Comparison of ENCODE assay signal across 11 cellular contexts in the genomic region with DNA sequence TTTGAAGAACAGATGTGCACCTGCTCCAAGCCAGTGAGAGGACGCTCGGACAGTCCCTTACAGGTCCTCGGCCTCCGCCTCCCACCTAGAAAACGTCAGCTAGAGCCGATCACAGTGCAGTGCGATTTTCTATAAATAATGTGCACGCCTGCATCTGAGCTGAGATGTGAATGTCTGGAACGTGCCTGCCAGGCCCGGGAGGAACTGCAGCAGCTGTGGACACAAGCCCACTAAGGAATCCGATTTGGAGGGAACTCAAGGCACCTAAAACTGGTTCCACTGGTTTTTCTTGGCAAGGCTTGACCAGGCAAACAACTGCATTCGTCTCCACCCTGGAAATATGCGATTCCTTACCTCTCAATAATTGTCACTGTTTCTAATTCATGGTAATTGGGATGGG.
DNase-seq lines count a peak whose midpoint lies in the region; ATAC-seq and TF ChIP-seq lines count a peak whose summit lies in the region.
"Had no signal": no experiment of that assay in that cellular context is flagged by ENCODE, and none has a peak within 500 bp of the region (broad histone marks: within the 10 kb centered on the region; RNA-seq: fewer than 3 reads in every experiment).

No MANE protein-coding gene starts in this region.

- H3K4me1 Mint-ChIP-seq in activated CD4-positive, alpha-beta memory T cell treated with anti-CD3 and anti-CD28 coated beads for 36 hours (ENCODE audit: low read depth), result peaks cover 8% of the 10 kb centered on the region
- H3K4me1 Mint-ChIP-seq: B cell had no signal

- H3K4me3 ChIP-seq in heart left ventricle (no peak overlapping the region), prostate gland (no peak overlapping the region), mesenchymal stem cell (ENCODE audit: insufficient read depth in 1 of 2, low read depth in 1 of 2, low read length in 2 of 2) (no peak overlapping the region)

- peaks cover 8% of the 10 kb centered on the region for H3K9me3 Mint-ChIP-seq in activated CD4-positive, alpha-beta memory T cell treated with anti-CD3 and anti-CD28 coated beads for 36 hours

- no peak for TF ChIP-seq CTCF in heart left ventricle (IDR thresholded peaks at IDR 0.05)
- peak in 1 of 4 experiments; percentile 14 for TF ChIP-seq CTCF in prostate gland (IDR thresholded peaks at IDR 0.05)

- no peak overlapping the region for H3K23ac ChIP-seq in mesenchymal stem cell (ENCODE audit: low read length in 2 of 2)

- H3K9ac ChIP-seq in mesenchymal stem cell (ENCODE audit: low read length), result no peak overlapping the region

- CTCF ChIA-PET in activated CD4-positive, alpha-beta memory T cell treated with anti-CD3 and anti-CD28 coated beads for 36 hours (lab: Charles Lee), result no interaction called here

- no peak overlapping the region for H2AFZ ChIP-seq in mesenchymal stem cell (ENCODE audit: low read depth, low read length)

- TF ChIP-seq POLR2A in heart left ventricle (IDR thresholded peaks at IDR 0.05) (no peak), prostate gland (IDR thresholded peaks at IDR 0.05) (no peak)

- 42 to 65% (median 56%) methylated on average over 13 of the region's 13 CpGs for WGBS in heart left ventricle, 4 donors
- 32% methylated on average over 13 of the region's 13 CpGs for WGBS in prostate gland
- 97% methylated on average over 13 of the region's 13 CpGs for WGBS in mesenchymal stem cell

- H4K8ac ChIP-seq in mesenchymal stem cell (ENCODE audit: low read length), result no peak overlapping the region

- H2BK15ac ChIP-seq in mesenchymal stem cell (ENCODE audit: low read depth, poor library complexity, severe bottlenecking), result no peak overlapping the region

- no peak overlapping the region for H4K91ac ChIP-seq in mesenchymal stem cell (ENCODE audit: low read length)

- no peak overlapping the region for H3K14ac ChIP-seq in mesenchymal stem cell (ENCODE audit: low read length in 2 of 2)

- DNase-seq in DMS79 (lab: John Stamatoyannopoulos, UW), result peak; percentile 48
- peak; percentile 67 for DNase-seq in NCI-H510A treated with DMSO at 0.1 percent for 48 hours (lab: John Stamatoyannopoulos, UW)
- DNase-seq in heart left ventricle, result peak in 3 of 5 donors; percentile 41 to 61 (median 61)
- DNase-seq in prostate gland (ENCODE audit: low spot score), result peak; percentile 92
- no peak for DNase-seq in activated CD4-positive, alpha-beta memory T cell treated with anti-CD3 and anti-CD28 coated beads for 36 hours
- DNase-seq in mesenchymal stem cell, result no peak
- DNase-seq: activated T-cell treated with anti-CD3 and anti-CD28 coated beads for 4 hours, NCI-H1092 had no signal

- no peak overlapping the region for H3K18ac ChIP-seq in mesenchymal stem cell (ENCODE audit: low read depth in 1 of 2, low read length in 2 of 2)

- POLR2A ChIA-PET in activated CD4-positive, alpha-beta memory T cell treated with anti-CD3 and anti-CD28 coated beads for 36 hours (lab: Charles Lee), result no interaction called here

- H3K4me2 ChIP-seq in mesenchymal stem cell (ENCODE audit: low read length, poor library complexity, severe bottlenecking), result no peak overlapping the region

- H3K4me1 ChIP-seq in heart left ventricle (peaks cover 0 to 67% (median 37%) of the 10 kb centered on the region in 12 donors), prostate gland (replicated peaks) (peaks cover 18% of the 10 kb centered on the region), mesenchymal stem cell (ENCODE audit: control insufficient read depth, insufficient read depth, low read depth, low read length) (peaks cover 28% of the 10 kb centered on the region)

- peaks cover 41% of the 10 kb centered on the region for H3K79me1 ChIP-seq in mesenchymal stem cell (replicated peaks; ENCODE audit: low read length, poor library complexity, severe bottlenecking)

- H2BK120ac ChIP-seq in mesenchymal stem cell (ENCODE audit: low read depth, low read length), result no peak overlapping the region

- H3K27ac ChIP-seq in heart left ventricle, result peak overlapping the region in 9 of 12 donors; percentile 4 to 70 (median 49)
- peak overlapping the region; percentile 45 to 58 for H3K27ac ChIP-seq in prostate gland
- no peak overlapping the region for H3K27ac ChIP-seq in mesenchymal stem cell (ENCODE audit: low read length, poor library complexity, severe bottlenecking)

- H3K27me3 ChIP-seq in heart left ventricle, result no peaks in the 10 kb centered on the region
- no peaks in the 10 kb centered on the region for H3K27me3 ChIP-seq in prostate gland (replicated peaks; ENCODE audit: insufficient read depth)
- H3K27me3 ChIP-seq in mesenchymal stem cell (ENCODE audit: control insufficient read depth in 1 of 2, insufficient read depth in 1 of 2, low read length in 2 of 2), result no peaks in the 10 kb centered on the region

- H3K27me3 Mint-ChIP-seq in activated CD4-positive, alpha-beta memory T cell treated with anti-CD3 and anti-CD28 coated beads for 36 hours, result peaks cover 9% of the 10 kb centered on the region

- intact Hi-C loops in heart left ventricle (cut with DNase I), result loop anchor here in 4 of 10 donors (5.0 to 10.0 kb wide), 4 partner anchors 49 to 98 kb away; a partner anchor contains a TSS
- intact Hi-C loops in prostate gland (cut with DNase I), result no loop called here
- intact Hi-C loops in activated CD4-positive, alpha-beta memory T cell treated with anti-CD3 and anti-CD28 coated beads for 36 hours (cut with micrococcal nuclease), result no loop called here

- H2BK5ac ChIP-seq in mesenchymal stem cell (ENCODE audit: low read depth, low read length, poor library complexity, severe bottlenecking), result no peak overlapping the region

- H3K9me3 ChIP-seq in heart left ventricle (no peaks in the 10 kb centered on the region), prostate gland (no peaks in the 10 kb centered on the region), mesenchymal stem cell (ENCODE audit: control insufficient read depth, low read length) (no peaks in the 10 kb centered on the region)

- no peaks in the 10 kb centered on the region for H3K36me3 Mint-ChIP-seq in activated CD4-positive, alpha-beta memory T cell treated with anti-CD3 and anti-CD28 coated beads for 36 hours

- H3K4ac ChIP-seq in mesenchymal stem cell (ENCODE audit: low read depth in 1 of 2, low read length in 2 of 2), result no peak overlapping the region

- H2AK5ac ChIP-seq in mesenchymal stem cell (ENCODE audit: low read length, severe bottlenecking), result no peak overlapping the region

- no peak overlapping the region for H3K4me3 Mint-ChIP-seq in activated CD4-positive, alpha-beta memory T cell treated with anti-CD3 and anti-CD28 coated beads for 36 hours
- H3K4me3 Mint-ChIP-seq: B cell had no signal

- no peaks in the 10 kb centered on the region for H3K36me3 ChIP-seq in heart left ventricle
- H3K36me3 ChIP-seq in prostate gland, result no peaks in the 10 kb centered on the region
- peaks cover 0 to 15% of the 10 kb centered on the region in 2 experiments for H3K36me3 ChIP-seq in mesenchymal stem cell (ENCODE audit: control insufficient read depth in 1 of 2, insufficient read depth in 2 of 2, low read depth in 1 of 2, low read length in 2 of 2)

- ATAC-seq in heart left ventricle (peak; percentile 69 to 80 (median 76)), HG02981 (IDR thresholded peaks at IDR 0.05; ENCODE audit: unreplicated experiment) (no peak), GM19351 (IDR thresholded peaks at IDR 0.05; ENCODE audit: unreplicated experiment) (no peak)

- no peak overlapping the region for H3K27ac Mint-ChIP-seq in activated CD4-positive, alpha-beta memory T cell treated with anti-CD3 and anti-CD28 coated beads for 36 hours
- H3K27ac Mint-ChIP-seq: B cell had no signal

- no peak overlapping the region for H2BK12ac ChIP-seq in mesenchymal stem cell (ENCODE audit: low read length in 2 of 2)

Comparison
In these comparisons a context has a peak if more than half of its experiments do, and no peak if none do; other contexts are left out.
1. DNase-seq: peak in DMS79 (single experiment), NCI-H510A treated with DMSO at 0.1 percent for 48 hours (single experiment), heart left ventricle (3 of 5) and prostate gland (single experiment); none in activated CD4-positive, alpha-beta memory T cell treated with anti-CD3 and anti-CD28 coated beads for 36 hours (single experiment) and mesenchymal stem cell (single experiment).
2. ATAC-seq: peak in heart left ventricle (4 of 4); none in HG02981 (single experiment) and GM19351 (single experiment).